In the genomic region with DNA sequence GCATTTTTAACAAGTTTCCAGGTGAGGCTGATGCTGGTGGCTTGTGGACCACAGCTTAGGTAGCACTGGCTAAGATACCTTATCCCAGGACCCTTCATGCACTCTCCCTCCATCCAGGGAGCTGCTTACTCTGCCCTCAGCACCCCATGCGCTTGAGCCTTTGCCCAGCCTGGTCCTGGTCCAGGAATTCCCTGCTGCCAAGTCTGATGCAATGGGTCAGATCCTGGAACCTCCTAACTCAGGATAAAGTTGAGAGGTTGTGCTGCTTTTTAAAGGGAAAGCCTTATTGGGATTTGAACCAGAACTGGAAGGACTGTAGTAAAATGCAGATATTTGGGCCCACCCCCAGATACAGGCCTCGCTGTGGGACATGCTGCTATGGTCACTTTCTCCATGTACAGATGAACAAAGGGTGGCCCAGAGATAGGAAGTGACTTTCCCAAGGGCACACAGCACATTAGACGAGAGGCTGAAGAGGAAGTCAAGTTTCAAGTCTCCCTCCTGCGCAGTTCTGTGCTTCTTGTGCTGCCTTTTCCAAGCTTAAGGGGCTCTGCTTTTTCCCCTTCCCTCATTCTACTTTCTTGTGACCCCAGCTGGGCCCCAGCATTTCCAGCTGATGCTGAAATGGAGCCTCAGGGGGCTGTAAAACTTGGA, we compare ENCODE assay signal across 17 cellular contexts. TPM values are rescaled to one million over a fixed set of nuclear protein-coding genes. Genes with fewer than 3 reads are reported as not detected.
DNase-seq lines count a peak whose midpoint lies in the region; ATAC-seq and TF ChIP-seq lines count a peak whose summit lies in the region.
"Had no signal": no experiment of that assay in that cellular context is flagged by ENCODE, and none has a peak within 500 bp of the region (broad histone marks: within the 10 kb centered on the region; RNA-seq: fewer than 3 reads in every experiment).

No MANE protein-coding gene starts in this region.

- TF ChIP-seq CTCF in NB4 (IDR thresholded peaks at IDR 0.05; ENCODE audit: low read depth, low read length) (no peak), fibroblast of mammary gland (conservative IDR thresholded peaks at IDR 0.05; ENCODE audit: control insufficient read depth, insufficient read depth, low read depth, low read length) (no peak), ovary (IDR thresholded peaks at IDR 0.05) (no peak), ascending aorta (IDR thresholded peaks at IDR 0.05) (no peak)

- H3K4me3 ChIP-seq in NB4 (ENCODE audit: low read depth, low read length) (peak overlapping the region; percentile 92), fibroblast of mammary gland (ENCODE audit: control insufficient read depth, low read depth, low read length) (no peak overlapping the region), ovary (no peak overlapping the region), ascending aorta (no peak overlapping the region)

- H3K36me3 ChIP-seq in ovary (no peaks in the 10 kb centered on the region), ascending aorta (no peaks in the 10 kb centered on the region)
- H3K36me3 ChIP-seq: lower lobe of right lung, WERI-Rb-1 had no signal

- no peak for TF ChIP-seq POLR2A in NB4 (IDR thresholded peaks at IDR 0.05; ENCODE audit: extremely low read depth, insufficient read length)
- TF ChIP-seq POLR2A in ovary (IDR thresholded peaks at IDR 0.05), result no peak
- TF ChIP-seq POLR2A in erythroblast (IDR thresholded peaks at IDR 0.05; ENCODE audit: low read length), result no peak

- H3K27me3 ChIP-seq in ovary, result no peaks in the 10 kb centered on the region
- H3K27me3 ChIP-seq in ascending aorta, result no peaks in the 10 kb centered on the region

- TF ChIP-seq EP300 in ovary (IDR thresholded peaks at IDR 0.05), result no peak

- H3K4me1 ChIP-seq in ovary (ENCODE audit: insufficient read depth) (peaks cover 2% of the 10 kb centered on the region), ascending aorta (peaks cover 0 to 5% of the 10 kb centered on the region in 2 donors)

- H3K4me1 Mint-ChIP-seq in activated naive CD8-positive, alpha-beta T cell treated with anti-CD3 and anti-CD28 coated beads for 36 hours, result no peaks in the 10 kb centered on the region
- H3K4me1 Mint-ChIP-seq: nephron had no signal

- 75 to 79% (median 76%) methylated on average over 4 of the region's 4 CpGs for WGBS in ovary, 3 donors

- H3K36me3 Mint-ChIP-seq in activated naive CD8-positive, alpha-beta T cell treated with anti-CD3 and anti-CD28 coated beads for 36 hours, result peaks cover 5% of the 10 kb centered on the region
- H3K36me3 Mint-ChIP-seq: stimulated activated memory B cell treated with anti-CD40 and anti-IgM and Interleukin-4, amounts not matched to agents 10 μg/mL and 1 μg/mL and 100 μg/mL, for 72 hours had no signal

- no peak overlapping the region for H3K27ac ChIP-seq in ovary
- no peak overlapping the region for H3K27ac ChIP-seq in ascending aorta
- H3K27ac ChIP-seq: lower lobe of right lung, WERI-Rb-1 had no signal

- peaks cover 6% of the 10 kb centered on the region for H3K9me3 Mint-ChIP-seq in activated naive CD8-positive, alpha-beta T cell treated with anti-CD3 and anti-CD28 coated beads for 36 hours

- no peak for ATAC-seq in GM21381 (IDR thresholded peaks at IDR 0.05; ENCODE audit: unreplicated experiment)
- ATAC-seq: stimulated activated memory B cell treated with anti-CD40 and anti-IgM and Interleukin-4, amounts not matched to agents 10 μg/mL and 1 μg/mL and 100 μg/mL, for 72 hours had no signal

- intact Hi-C loops in ovary (cut with DNase I), result no loop called here
- intact Hi-C loops in ascending aorta (cut with DNase I), result no loop called here

- H3K27ac Mint-ChIP-seq in activated naive CD8-positive, alpha-beta T cell treated with anti-CD3 and anti-CD28 coated beads for 36 hours, result no peak overlapping the region
- H3K27ac Mint-ChIP-seq: dendritic cell treated with granulocyte-macrophage colony-stimulating factor and Interleukin-4, amounts not matched to agents 40 ng/mL and 50 ng/mL, for 4 days; nephron; stimulated activated memory B cell treated with anti-CD40 and anti-IgM and Interleukin-4, amounts not matched to agents 10 μg/mL and 1 μg/mL and 100 μg/mL, for 72 hours had no signal

- no peak overlapping the region for H3K4me3 Mint-ChIP-seq in activated naive CD8-positive, alpha-beta T cell treated with anti-CD3 and anti-CD28 coated beads for 36 hours
- H3K4me3 Mint-ChIP-seq: nephron; stimulated activated memory B cell treated with anti-CD40 and anti-IgM and Interleukin-4, amounts not matched to agents 10 μg/mL and 1 μg/mL and 100 μg/mL, for 72 hours had no signal

- no peaks in the 10 kb centered on the region for H3K27me3 Mint-ChIP-seq in activated naive CD8-positive, alpha-beta T cell treated with anti-CD3 and anti-CD28 coated beads for 36 hours

- no peaks in the 10 kb centered on the region for H3K9me3 ChIP-seq in ovary
- peaks cover 0 to 7% of the 10 kb centered on the region in 2 donors for H3K9me3 ChIP-seq in ascending aorta

- peak; percentile 44 for DNase-seq in GF-D8 (lab: John Stamatoyannopoulos, UW)
- peak; percentile 75 for DNase-seq in NB4 (ENCODE audit: low read depth)
- peak; percentile 16 for DNase-seq in fibroblast of mammary gland (ENCODE audit: low read depth)
- DNase-seq in ovary, result peak in 3 of 5 donors; percentile 63 to 75 (median 65)
- DNase-seq in ascending aorta (ENCODE audit: low spot score in 2 of 2), result no peak
- no peak for DNase-seq in activated naive CD8-positive, alpha-beta T cell treated with anti-CD3 and anti-CD28 coated beads for 36 hours
- DNase-seq in erythroblast (lab: John Stamatoyannopoulos, UW), result no peak
- DNase-seq: NCI-H1436, SK-N-SH, WERI-Rb-1 had no signal

RNA-seq across cellular contexts. Expression of a gene that starts 0.8 kb away (rescaled TPM):
- total RNA-seq in ovary, result 1 to 10 TPM in 2 of 7 donors, under 1 TPM in 4, not detected in 1; 0.23 to 4.5 (median 0.74) TPM
- polyA plus RNA-seq in ovary, result 10 to 100 TPM in 1 of 2 donors, under 1 TPM in 1; 0.19 to 28.7 TPM
- total RNA-seq in ascending aorta, result not detected
- total RNA-seq in activated naive CD8-positive, alpha-beta T cell treated with anti-CD3 and anti-CD28 coated beads for 36 hours, result not detected
- total RNA-seq: astrocyte had no signal
- polyA plus RNA-seq: SK-N-SH had no signal

RNA-seq across cellular contexts. Expression of a gene that starts 14.1 kb away (rescaled TPM):
- total RNA-seq in ovary (10 to 100 TPM in 1 of 7 donors, 1 to 10 TPM in 6; 1.7 to 22.2 (median 3.8) TPM), ascending aorta (0.21 TPM)
- 10 to 100 TPM in 1 of 2 donors, 1 to 10 TPM in 1; 1.5 to 35.0 TPM for polyA plus RNA-seq in ovary
- under 1 TPM in 1 of 2 experiments, not detected in 1; 0.18 TPM for total RNA-seq in activated naive CD8-positive, alpha-beta T cell treated with anti-CD3 and anti-CD28 coated beads for 36 hours
- polyA plus RNA-seq: SK-N-SH had no signal

RNA-seq across cellular contexts. Expression of a gene that starts 31.5 kb away (rescaled TPM):
- total RNA-seq in ovary, result 10 to 100 TPM; 35.8 to 70.9 (median 61.1) TPM
- polyA plus RNA-seq in ovary, result 10 to 100 TPM; 67.0 to 71.6 TPM
- total RNA-seq in ascending aorta, result 1.1 TPM
- total RNA-seq in activated naive CD8-positive, alpha-beta T cell treated with anti-CD3 and anti-CD28 coated beads for 36 hours, result 10 to 100 TPM; 34.2 to 40.5 TPM

RNA-seq across cellular contexts. Expression of a gene that starts 58.1 kb away (rescaled TPM):
- total RNA-seq in ovary (1 to 10 TPM in 1 of 7 donors, under 1 TPM in 3, not detected in 3; 0.28 to 1.4 (median 0.40) TPM), ascending aorta (not detected)
- under 1 TPM in 1 of 2 donors, not detected in 1; 0.12 TPM for polyA plus RNA-seq in ovary
- 1 to 10 TPM in 1 of 2 experiments, under 1 TPM in 1; 0.52 to 1.0 TPM for total RNA-seq in activated naive CD8-positive, alpha-beta T cell treated with anti-CD3 and anti-CD28 coated beads for 36 hours
- total RNA-seq: skeletal muscle tissue had no signal

Comparison
In these comparisons a context has a peak if more than half of its experiments do, and no peak if none do; other contexts are left out.
1. DNase-seq: peak in GF-D8 (single experiment), NB4 (single experiment), fibroblast of mammary gland (single experiment) and ovary (3 of 5); none in ascending aorta (0 of 2), activated naive CD8-positive, alpha-beta T cell treated with anti-CD3 and anti-CD28 coated beads for 36 hours (single experiment) and erythroblast (0 of 2).
2. RNA of a gene that starts 31.5 kb away (total RNA-seq): 35.8 to 70.9 TPM in ovary and 34.2 to 40.5 TPM in activated naive CD8-positive, alpha-beta T cell treated with anti-CD3 and anti-CD28 coated beads for 36 hours; 1.1 TPM in ascending aorta (single experiment); every median in the first group is over 10 times any median in the second.